ENCODE assay signal across 8 cellular contexts in the genomic region with DNA sequence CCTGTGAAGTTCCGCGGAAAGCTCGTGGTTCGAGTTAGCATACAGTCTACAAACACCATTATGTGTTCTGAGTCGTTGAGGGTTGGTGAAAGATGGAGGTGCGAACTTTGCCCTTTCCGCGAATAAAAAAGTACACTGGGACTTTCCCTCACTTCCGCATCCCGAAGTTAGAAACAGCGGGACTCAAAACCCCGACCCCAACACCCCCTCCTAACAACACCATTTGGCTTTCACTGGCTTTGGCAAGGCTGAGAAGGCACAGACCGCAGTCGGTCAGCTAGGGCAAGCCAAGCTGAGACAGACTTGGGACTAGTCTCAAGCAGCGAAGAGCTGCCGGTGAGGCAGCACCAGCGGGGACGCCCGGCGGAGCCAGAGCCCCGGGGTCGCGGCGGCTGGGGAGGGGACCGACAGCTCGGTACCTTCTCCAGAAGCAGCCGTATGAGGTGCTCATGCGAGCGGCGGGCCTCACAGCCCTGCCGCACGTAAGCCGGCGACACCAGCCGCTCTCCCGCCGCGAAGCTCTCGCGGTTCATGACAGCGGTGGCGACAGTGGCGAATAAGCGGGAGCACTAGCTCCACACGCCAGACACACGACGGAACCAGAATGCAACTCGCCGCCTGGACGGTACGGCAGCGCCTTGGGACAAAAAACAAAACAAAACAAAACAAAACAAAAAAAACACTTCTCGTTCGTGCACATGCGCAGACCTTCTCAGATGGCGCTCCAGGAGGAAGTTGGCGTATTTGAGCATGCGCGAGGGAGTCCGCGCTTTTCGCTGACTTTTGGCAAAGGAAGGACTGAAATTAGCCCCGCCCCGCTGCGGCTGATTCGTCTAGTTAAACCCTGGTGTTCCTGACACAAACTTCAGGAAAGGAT. TPM values are rescaled to one million over a fixed set of nuclear protein-coding genes. Genes with fewer than 3 reads are reported as not detected.
A peak's percentile ranks its signal among the peaks of the same experiment; 100 is the strongest.
DNase-seq lines count a peak whose midpoint lies in the region; ATAC-seq and TF ChIP-seq lines count a peak whose summit lies in the region.

SEPSECS (minus strand) TSS at position 613 of the 877 bp plus-strand sequence; CDS start at position 533, 80 bp downstream.

- peaks cover 0 to 40% of the 10 kb centered on the region in 2 donors for H3K4me1 ChIP-seq in left lung

- peak within 1 kb of the TSS; percentile 96 for H3K27ac ChIP-seq in left lung

- H3K4me3 ChIP-seq in left lung, result peak within 1 kb of the TSS; percentile 59 to 81

- peaks cover 47% of the 10 kb centered on the region for H3K36me3 Mint-ChIP-seq in dendritic cell treated with granulocyte-macrophage colony-stimulating factor and Interleukin-4, amounts not matched to agents 40 ng/mL and 50 ng/mL, for 4 days (ENCODE audit: low read depth)

- H3K4me1 Mint-ChIP-seq in dendritic cell treated with granulocyte-macrophage colony-stimulating factor and Interleukin-4, amounts not matched to agents 40 ng/mL and 50 ng/mL, for 4 days (ENCODE audit: low read depth), result peaks cover 35% of the 10 kb centered on the region

- peak within 1 kb of the TSS; percentile 77 for H3K4me3 Mint-ChIP-seq in dendritic cell treated with granulocyte-macrophage colony-stimulating factor and Interleukin-4, amounts not matched to agents 40 ng/mL and 50 ng/mL, for 4 days

- no peaks in the 10 kb centered on the region for H3K27me3 ChIP-seq in left lung

- no peaks in the 10 kb centered on the region for H3K9me3 ChIP-seq in left lung

- no peaks in the 10 kb centered on the region for H3K9me3 Mint-ChIP-seq in dendritic cell treated with granulocyte-macrophage colony-stimulating factor and Interleukin-4, amounts not matched to agents 40 ng/mL and 50 ng/mL, for 4 days

- no peak for TF ChIP-seq CTCF in left lung (IDR thresholded peaks at IDR 0.05)

- H3K36me3 ChIP-seq in left lung, result peaks cover 0 to 5% of the 10 kb centered on the region in 2 donors

- peak within 1 kb of the TSS; percentile 98 for H3K27ac Mint-ChIP-seq in dendritic cell treated with granulocyte-macrophage colony-stimulating factor and Interleukin-4, amounts not matched to agents 40 ng/mL and 50 ng/mL, for 4 days

- intact Hi-C loops in dendritic cell treated with granulocyte-macrophage colony-stimulating factor and Interleukin-4, amounts not matched to agents 40 ng/mL and 50 ng/mL, for 4 days (cut with micrococcal nuclease), result loop anchor here (2.0 to 10.0 kb wide), 6 partner anchors 21 to 575 kb away; partner anchors contain the start of genes ANAPC4, DHX15, PI4K2B and ZCCHC4
- intact Hi-C loops in left lung (cut with DNase I), result no loop called here

- DNase-seq in C1 segment of cervical spinal cord (lab: John Stamatoyannopoulos, UW) (peak; percentile 57 to 99 (median 92)), NCI-H748 treated with DMSO at 0.1 percent for 48 hours (lab: John Stamatoyannopoulos, UW) (peak; percentile 85), left lung (peak; percentile 98)
- peak; percentile 77 to 94 for DNase-seq in activated CD4-positive, alpha-beta T cell treated with anti-CD3 and anti-CD28 coated beads, Interleukin-2, amount 50 U/mL, for 24 hours (ENCODE audit: low read depth in 1 of 2, low spot score in 1 of 2)
- peak; percentile 87 to 90 for DNase-seq in stimulated activated CD4-positive, alpha-beta T cell treated with anti-CD3 and anti-CD28 coated beads, Interleukin-2, amount 100 ng/mL, for 48 hours

- ATAC-seq in GM19372 (IDR thresholded peaks at IDR 0.05; ENCODE audit: low read depth, unreplicated experiment), result peak; percentile 81
- peak; percentile 82 for ATAC-seq in HG03558 (IDR thresholded peaks at IDR 0.05; ENCODE audit: extremely low read depth, unreplicated experiment)
- ATAC-seq in left lung, result peak; percentile 93

- no peaks in the 10 kb centered on the region for H3K27me3 Mint-ChIP-seq in dendritic cell treated with granulocyte-macrophage colony-stimulating factor and Interleukin-4, amounts not matched to agents 40 ng/mL and 50 ng/mL, for 4 days

RNA-seq across cellular contexts. Expression of gene SEPSECS, which starts in this region (rescaled TPM):
- 1 to 10 TPM; 8.2 to 9.1 TPM for total RNA-seq in left lung

Comparison
In these comparisons a context has a peak if more than half of its experiments do, and no peak if none do; other contexts are left out.
1. Peak in every context shown above with its lines: DNase-seq, ATAC-seq, H3K4me3 ChIP-seq and H3K27ac ChIP-seq.